ENCODE assay signal across 11 cellular contexts in the genomic region with DNA sequence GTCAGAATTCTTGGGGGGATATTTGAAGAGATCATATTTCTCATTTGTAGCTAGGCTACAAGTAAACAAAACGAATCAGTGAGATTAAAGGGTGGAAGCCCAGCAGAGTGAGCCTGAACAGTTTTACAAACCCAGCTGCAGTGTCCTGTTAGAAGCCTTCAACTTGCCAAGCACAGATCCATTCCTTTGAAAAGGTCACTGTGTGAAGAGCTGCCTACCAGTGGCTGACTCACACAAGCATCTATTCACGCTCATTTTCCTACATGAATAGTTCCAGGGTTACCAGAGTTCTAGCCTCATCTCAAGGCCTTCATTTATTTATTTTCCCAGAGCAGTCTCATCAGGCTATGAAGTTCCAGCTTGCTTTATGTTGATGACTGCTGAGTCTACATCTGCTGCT. TPM values are rescaled to one million over a fixed set of nuclear protein-coding genes. Genes with fewer than 3 reads are reported as not detected.
DNase-seq lines count a peak whose midpoint lies in the region; ATAC-seq lines count a peak whose summit lies in the region.
"Had no signal": no experiment of that assay in that cellular context is flagged by ENCODE, and none has a peak within 500 bp of the region (broad histone marks: within the 10 kb centered on the region; RNA-seq: fewer than 3 reads in every experiment).

No MANE protein-coding gene starts in this region.

- intact Hi-C loops in left cardiac atrium (cut with DNase I): no loop called here

- ATAC-seq in left cardiac atrium (peak; percentile 71 to 90), GM21360 (IDR thresholded peaks at IDR 0.05; ENCODE audit: unreplicated experiment) (no peak)

- DNase-seq in GM04503 (ENCODE audit: low read depth): peak; percentile 37
- DNase-seq in amniotic stem cell (lab: John Stamatoyannopoulos, UW): peak; percentile 78
- no peak for DNase-seq in left cardiac atrium
- DNase-seq in renal cortical epithelial cell (ENCODE audit: low read depth): peak; percentile 35
- DNase-seq in activated T-cell treated with anti-CD3 and anti-CD28 coated beads, Interleukin-2, amount 50 U/mL, for 48 hours: no peak
- DNase-seq in DMS79 (lab: John Stamatoyannopoulos, UW): no peak
- no peak for DNase-seq in GM19240 (ENCODE audit: insufficient read length, low spot score)
- DNase-seq: activated T-cell treated with anti-CD3 and anti-CD28 coated beads, Interleukin-2, amount 50 U/mL, for 24 hours; colonic mucosa; GOT3 had no signal

RNA-seq across cellular contexts. Expression of a gene that starts 25.7 kb away (rescaled TPM):
- total RNA-seq in left cardiac atrium (100 to 1,000 TPM; 234 to 248 TPM), renal cortical epithelial cell (0.15 TPM in 1 of 2 replicates, not detected in the other)

Comparison
In these comparisons a context has a peak if more than half of its experiments do, and no peak if none do; other contexts are left out.
1. DNase-seq: peak in GM04503 (single experiment), amniotic stem cell (single experiment) and renal cortical epithelial cell (single experiment); none in left cardiac atrium (single experiment), activated T-cell treated with anti-CD3 and anti-CD28 coated beads, Interleukin-2, amount 50 U/mL, for 48 hours (0 of 2), DMS79 (single experiment) and GM19240 (single experiment).
2. RNA of a gene that starts 25.7 kb away (total RNA-seq): 234 to 248 TPM in left cardiac atrium; 0.15 TPM in renal cortical epithelial cell; every median in the first group is over 100 times any median in the second.